In genomic region chr20:6698056-6698455, GRCh38 we compare ENCODE assay signal across 18 cellular contexts.
DNase-seq lines count a peak whose midpoint lies in the region; ATAC-seq, FAIRE-seq and TF ChIP-seq lines count a peak whose summit lies in the region.
"Had no signal": no experiment of that assay in that cellular context is flagged by ENCODE, and none has a peak within 500 bp of the region (broad histone marks: within the 10 kb centered on the region; RNA-seq: fewer than 3 reads in every experiment).

No MANE protein-coding gene starts in this region.

- no peaks in the 10 kb centered on the region for H3K79me1 ChIP-seq in H1 (ENCODE audit: low read depth, low read length)

- ATAC-seq in right lobe of liver (peak in 3 of 4 donors; percentile 45 to 75 (median 58)), GM19324 (IDR thresholded peaks at IDR 0.05; ENCODE audit: low FRiP score, unreplicated experiment) (no peak)
- ATAC-seq: activated CD8-positive, alpha-beta memory T cell treated with anti-CD3 and anti-CD28 coated beads, Interleukin-2, amount 10 ng/mL, durations not matched to agents 7 days and 5 days; activated naive CD4-positive, alpha-beta T cell treated with anti-CD3 and anti-CD28 coated beads, Interleukin-2, amount 50 U/mL, for 72 hours; heart left ventricle had no signal

- H3K9ac ChIP-seq in BLaER1 (no peak overlapping the region), H1 (replicated peaks in 1 of 4; ENCODE audit: extremely low read depth in 1 of 4, low read depth in 3 of 4, low read length in 3 of 4) (no peak overlapping the region)

- H3K4me2 ChIP-seq in BLaER1 (peak overlapping the region; percentile 87), H1 (ENCODE audit: insufficient read depth in 1 of 2, low read depth in 2 of 2, low read length in 2 of 2) (no peak overlapping the region; a peak in 2 of 4 replicates)

- no peaks in the 10 kb centered on the region for H3K79me2 ChIP-seq in H1 (ENCODE audit: control insufficient read depth in 1 of 2, insufficient read depth in 2 of 2, low read length in 2 of 2)

- H3K23me2 ChIP-seq in H1 (ENCODE audit: low read depth, low read length): no peaks in the 10 kb centered on the region

- CTCF ChIA-PET in H1 (lab: Charles Lee; ENCODE audit: partially characterized antibody): interaction anchor here (1.2 kb wide), 2 partner anchors 10 to 18 kb away, joined by 3 to 8 read pairs; no protein-coding TSS in a partner anchor

- H3K56ac ChIP-seq in H1 (replicated peaks; ENCODE audit: insufficient read length, low read depth, low read length): no peak overlapping the region

- no peak for TF ChIP-seq RAD21 in H1 (IDR thresholded peaks at IDR 0.05 in 1 of 2, conservative IDR thresholded peaks at IDR 0.05 in 1 of 2; ENCODE audit: low read depth in 2 of 2, low read length in 2 of 2)

- POLR2A ChIA-PET in H1 (lab: Charles Lee; ENCODE audit: partially characterized antibody): no interaction called here

- no peak overlapping the region for H2BK15ac ChIP-seq in H1 (ENCODE audit: low read length)

- H4K5ac ChIP-seq in H1 (ENCODE audit: insufficient read length, low read depth, low read length): no peak overlapping the region

- no peak overlapping the region for H2AFZ ChIP-seq in H1 (ENCODE audit: low read length)

- H3K4me3 ChIP-seq in BLaER1 (no peak overlapping the region), H1 (ENCODE audit: extremely low read depth in 1 of 4, insufficient read depth in 2 of 4, low read depth in 3 of 4, low read length in 4 of 4) (no peak overlapping the region), right lobe of liver (no peak overlapping the region)
- H3K4me3 ChIP-seq: heart left ventricle, transverse colon had no signal

- H3K14ac ChIP-seq in H1 (ENCODE audit: insufficient read length): no peak overlapping the region

- intact Hi-C loops in right lobe of liver (cut with DNase I): no loop called here

- H2BK120ac ChIP-seq in H1 (replicated peaks; ENCODE audit: low read depth, low read length): no peak overlapping the region

- H4K20me1 ChIP-seq in BLaER1: no peaks in the 10 kb centered on the region
- H4K20me1 ChIP-seq in H1 (replicated peaks in 1 of 2; ENCODE audit: control insufficient read depth in 1 of 2, insufficient read depth in 2 of 2, low read length in 2 of 2): no peaks in the 10 kb centered on the region

- H3K27me3 ChIP-seq in BLaER1 (no peaks in the 10 kb centered on the region), H1 (replicated peaks in 1 of 4; ENCODE audit: control insufficient read depth in 3 of 4, extremely low read depth in 1 of 4, insufficient read depth in 3 of 4, low read length in 3 of 4) (peaks cover 0 to 2% (median 0%) of the 10 kb centered on the region in 4 experiments; a peak in 1 of 7 replicates), right lobe of liver (no peaks in the 10 kb centered on the region)
- H3K27me3 ChIP-seq: heart left ventricle, transverse colon had no signal

- no peak for TF ChIP-seq CTCF in H1 (IDR thresholded peaks at IDR 0.05; ENCODE audit: control extremely low read depth in 1 of 3, insufficient read depth in 1 of 3, low read depth in 1 of 3, low read length in 3 of 3)
- TF ChIP-seq CTCF in right lobe of liver (IDR thresholded peaks at IDR 0.05): no peak

- TF ChIP-seq POLR2A in H1 (IDR thresholded peaks at IDR 0.05; ENCODE audit: control extremely low read depth in 1 of 2, low read depth in 2 of 2, low read length in 2 of 2): no peak
- TF ChIP-seq POLR2A in right lobe of liver (IDR thresholded peaks at IDR 0.05): no peak

- no peak overlapping the region for H4K8ac ChIP-seq in H1 (ENCODE audit: extremely low read depth, insufficient read depth, low read length)

- WGBS in H1 (ENCODE audit: extremely low coverage in 1 of 2, insufficient coverage in 1 of 2, insufficient read length in 1 of 2, insufficient replicate concordance in 2 of 2, low coverage in 1 of 2, low lambda C conversion rate in 2 of 2, missing lambda C conversion rate in 1 of 2), 2 experiments: 68% methylated on average over 6 of the region's 6 CpGs; no CpG with 5 or more reads in 1 of the 2 experiments
- WGBS in right lobe of liver (ENCODE audit: insufficient coverage, low coverage, low lambda C conversion rate, missing lambda C conversion rate): 64% methylated on average over 5 of the region's 6 CpGs

- DNase-seq in M059J (ENCODE audit: low read depth): peak; percentile 67
- DNase-seq in H1 (ENCODE audit: low read depth in 1 of 2, low spot score in 2 of 2): peak in 1 of 2 experiments; percentile 43
- DNase-seq in right lobe of liver: peak; percentile 53 to 66 (median 60)
- no peak for DNase-seq in OCI-M2 (lab: John Stamatoyannopoulos, UW; ENCODE audit: unreplicated experiment)
- no peak for DNase-seq in RPMI8226
- no peak for DNase-seq in NCI-H446 treated with DMSO at 0.1 percent for 48 hours (lab: John Stamatoyannopoulos, UW)
- DNase-seq: activated CD8-positive, alpha-beta memory T cell treated with anti-CD3 and anti-CD28 coated beads, Interleukin-2, amount 10 ng/mL, durations not matched to agents 7 days and 5 days; central memory CD4-positive, alpha-beta T cell; heart left ventricle; IMR-90; NCI-H526; posterior cingulate gyrus; stimulated activated CD8-positive, alpha-beta memory T cell treated with anti-CD3 and anti-CD28 coated beads, Interleukin-4, amount 100 ng/mL, for 48 hours; transverse colon had no signal

- H4K91ac ChIP-seq in H1 (replicated peaks; ENCODE audit: insufficient read length, low read length): no peak overlapping the region

- H3K23ac ChIP-seq in H1 (ENCODE audit: insufficient read length): no peak overlapping the region

- FAIRE-seq in H1 (lab: Jason Lieb, UNC): no peak
- FAIRE-seq: endothelial cell of umbilical vein had no signal

- H3K4me1 ChIP-seq in BLaER1 (peaks cover 74% of the 10 kb centered on the region), H1 (replicated peaks in 1 of 4; ENCODE audit: control insufficient read depth in 3 of 4, insufficient read depth in 4 of 4, low read length in 3 of 4) (peaks cover 0 to 4% (median 2%) of the 10 kb centered on the region in 4 experiments; a peak in 4 of 7 replicates), right lobe of liver (peaks cover 3 to 31% (median 12%) of the 10 kb centered on the region in 4 donors)

- H3K9me3 ChIP-seq in BLaER1: peaks cover 12% of the 10 kb centered on the region
- no peaks in the 10 kb centered on the region for H3K9me3 ChIP-seq in H1 (ENCODE audit: insufficient read depth in 2 of 2, low read depth in 1 of 2, low read length in 1 of 2)
- no peaks in the 10 kb centered on the region for H3K9me3 ChIP-seq in right lobe of liver
- H3K9me3 ChIP-seq: heart left ventricle, transverse colon had no signal

- peak in 1 of 2 experiments; percentile 69; a peak in 1 of 3 replicates for TF ChIP-seq EP300 in H1 (IDR thresholded peaks at IDR 0.05; ENCODE audit: borderline replicate concordance in 1 of 2, low read depth in 2 of 2, low read length in 2 of 2)

- peak overlapping the region; percentile 72; the same call in 1 of the 2 replicates for H2BK12ac ChIP-seq in H1 (ENCODE audit: low read depth, low read length)

- H3K18ac ChIP-seq in H1 (ENCODE audit: extremely low read depth, low read length): no peak overlapping the region

- H3K36me3 ChIP-seq in BLaER1: no peaks in the 10 kb centered on the region
- H3K36me3 ChIP-seq in H1 (ENCODE audit: control insufficient read depth in 2 of 4, insufficient read depth in 4 of 4, low read length in 3 of 4): no peaks in the 10 kb centered on the region
- no peaks in the 10 kb centered on the region for H3K36me3 ChIP-seq in right lobe of liver
- H3K36me3 ChIP-seq: heart left ventricle, transverse colon had no signal

- H3K27ac ChIP-seq in BLaER1: no peak overlapping the region; the same call in 1 of the 2 replicates
- no peak overlapping the region for H3K27ac ChIP-seq in H1 (ENCODE audit: low read depth, low read length)
- no peak overlapping the region for H3K27ac ChIP-seq in right lobe of liver
- H3K27ac ChIP-seq: heart left ventricle, transverse colon had no signal

- H2BK20ac ChIP-seq in H1 (ENCODE audit: low read length): no peak overlapping the region

- no peak overlapping the region for H3K4ac ChIP-seq in H1 (replicated peaks; ENCODE audit: insufficient read length, low read depth, low read length)

- no peak overlapping the region; the same call in 1 of the 2 replicates for H2BK5ac ChIP-seq in H1 (ENCODE audit: low read depth, low read length)

- H2AK5ac ChIP-seq in H1 (ENCODE audit: low read depth, low read length): no peak overlapping the region

TF ChIP-seq in H1, 55 proteins besides CTCF, POLR2A, EP300 and RAD21 (continues in another document):
- TF ChIP-seq BACH1 (IDR thresholded peaks at IDR 0.05; ENCODE audit: low read length): no peak
- TF ChIP-seq GTF2F1 (IDR thresholded peaks at IDR 0.05; ENCODE audit: borderline replicate concordance, low read depth, low read length): no peak
- no peak for TF ChIP-seq TAF1 (IDR thresholded peaks at IDR 0.05; ENCODE audit: low read depth, low read length)
- no peak for TF ChIP-seq SIX5 (IDR thresholded peaks at IDR 0.05; ENCODE audit: low read depth, low read length)
- TF ChIP-seq NRF1 (IDR thresholded peaks at IDR 0.05; ENCODE audit: low read depth, low read length): no peak
- no peak for TF ChIP-seq SP1 (IDR thresholded peaks at IDR 0.05; ENCODE audit: low read depth, low read length)
- TF ChIP-seq KDM4A (IDR thresholded peaks at IDR 0.05; ENCODE audit: low read depth, low read length, severe bottlenecking): no peak
- peak; percentile 83 for TF ChIP-seq TCF12 (IDR thresholded peaks at IDR 0.05; ENCODE audit: low read depth, low read length)
- TF ChIP-seq JUND (IDR thresholded peaks at IDR 0.05; ENCODE audit: low read length): peak; percentile 95
- peak; percentile 74 for TF ChIP-seq TEAD4 (IDR thresholded peaks at IDR 0.05; ENCODE audit: low read depth, low read length)
- TF ChIP-seq CHD1 (IDR thresholded peaks at IDR 0.05; ENCODE audit: low read depth, low read length): no peak
- TF ChIP-seq ZNF274 (IDR thresholded peaks at IDR 0.05; ENCODE audit: borderline replicate concordance, extremely low read depth, low read length): no peak
- no peak for TF ChIP-seq ATF2 (IDR thresholded peaks at IDR 0.05; ENCODE audit: low read length)
- 0 out of 2 replicates have a peak, but pooled peaks have one; percentile 49 for TF ChIP-seq JUN (IDR thresholded peaks at IDR 0.05; ENCODE audit: low read depth, low read length)
- no peak for TF ChIP-seq GABPA (IDR thresholded peaks at IDR 0.05; ENCODE audit: borderline replicate concordance, insufficient read depth, low read length)

Comparison
In these comparisons a context has a peak if more than half of its experiments do, and no peak if none do; other contexts are left out.
1. DNase-seq: peak in M059J (single experiment) and right lobe of liver (3 of 3); none in OCI-M2 (single experiment), RPMI8226 (single experiment) and NCI-H446 treated with DMSO at 0.1 percent for 48 hours (single experiment).